Comparison of ENCODE assay signal across 1 cellular context in genomic region chr1:12460911-12461621, GRCh38.
TF ChIP-seq lines count a peak whose summit lies in the region.

No MANE protein-coding gene starts in this region.

TF ChIP-seq in K562, 482 proteins besides CTCF, POLR2A, EP300 and RAD21 (continued from another document and continues in another):
- TF ChIP-seq AFF4 (CRISPR knock-in tag; IDR thresholded peaks at IDR 0.05) (no peak), ZNF408 (CRISPR knock-in tag; IDR thresholded peaks at IDR 0.05; ENCODE audit: low read depth) (no peak), TEAD1 (CRISPR knock-in tag; IDR thresholded peaks at IDR 0.05) (peak in 1 of 2 experiments; percentile 29; a peak in 1 of 4 replicates), MBD1 (CRISPR knock-in tag; IDR thresholded peaks at IDR 0.05) (no peak), ZNF316 (IDR thresholded peaks at IDR 0.05) (no peak), JUNB (CRISPR knock-in tag; conservative IDR thresholded peaks at IDR 0.05) (no peak), HEY1 (CRISPR knock-in tag; IDR thresholded peaks at IDR 0.05; ENCODE audit: borderline replicate concordance) (no peak), PCBP2 (IDR thresholded peaks at IDR 0.05; ENCODE audit: low read depth, low read length, poor library complexity, severe bottlenecking) (no peak), HMGXB4 (CRISPR knock-in tag; IDR thresholded peaks at IDR 0.05) (no peak), MXI1 (IDR thresholded peaks at IDR 0.05; ENCODE audit: low read depth, low read length) (no peak), ZBTB40 (IDR thresholded peaks at IDR 0.05) (no peak), ZBTB40 (CRISPR knock-in tag; IDR thresholded peaks at IDR 0.05) (no peak), DEAF1 (CRISPR knock-in tag; IDR thresholded peaks at IDR 0.05) (no peak), CXXC5 (CRISPR knock-in tag; IDR thresholded peaks at IDR 0.05) (peak; percentile 30), ESRRA (IDR thresholded peaks at IDR 0.05; ENCODE audit: borderline replicate concordance, low read depth) (no peak), PHF21A (IDR thresholded peaks at IDR 0.05; ENCODE audit: borderline replicate concordance, low read depth) (no peak), ZBTB9 (CRISPR knock-in tag; IDR thresholded peaks at IDR 0.05) (no peak), ZBTB33 (CRISPR knock-in tag; IDR thresholded peaks at IDR 0.05) (no peak), MAFG (tag; conservative IDR thresholded peaks at IDR 0.05) (no peak), CREBBP (IDR thresholded peaks at IDR 0.05; ENCODE audit: low read depth, low read length) (no peak), NR0B1 (IDR thresholded peaks at IDR 0.05; ENCODE audit: partially characterized antibody) (no peak), HOMEZ (CRISPR knock-in tag; IDR thresholded peaks at IDR 0.05) (no peak), CREM (IDR thresholded peaks at IDR 0.05; ENCODE audit: low read depth) (peak; percentile 46; the same call in 1 of the 2 replicates)
